ENCODE assay signal across 8 cellular contexts in genomic region chr14:61281186-61281676, GRCh38. TPM values are rescaled to one million over a fixed set of nuclear protein-coding genes. Genes with fewer than 3 reads are reported as not detected.
A peak's percentile ranks its signal among the peaks of the same experiment; 100 is the strongest.
DNase-seq lines count a peak whose midpoint lies in the region; ATAC-seq and TF ChIP-seq lines count a peak whose summit lies in the region.

A gene with protein sequence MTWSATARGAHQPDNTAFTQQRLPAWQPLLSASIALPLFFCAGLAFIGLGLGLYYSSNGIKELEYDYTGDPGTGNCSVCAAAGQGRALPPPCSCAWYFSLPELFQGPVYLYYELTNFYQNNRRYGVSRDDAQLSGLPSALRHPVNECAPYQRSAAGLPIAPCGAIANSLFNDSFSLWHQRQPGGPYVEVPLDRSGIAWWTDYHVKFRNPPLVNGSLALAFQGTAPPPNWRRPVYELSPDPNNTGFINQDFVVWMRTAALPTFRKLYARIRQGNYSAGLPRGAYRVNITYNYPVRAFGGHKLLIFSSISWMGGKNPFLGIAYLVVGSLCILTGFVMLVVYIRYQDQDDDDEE (minus strand): TSS chr14:61281338. CDS start chr14:61281147, 191 bp downstream.

- ATAC-seq in GM19351 (IDR thresholded peaks at IDR 0.05; ENCODE audit: unreplicated experiment) = peak; percentile 26
- peak; percentile 24 to 57 (median 32) for ATAC-seq in right lobe of liver
- ATAC-seq in GM18909 (IDR thresholded peaks at IDR 0.05; ENCODE audit: poor library complexity, unreplicated experiment) = no peak

- peak; percentile 98 for DNase-seq in NCI-H748 (lab: John Stamatoyannopoulos, UW; ENCODE audit: unreplicated experiment)
- no peak for DNase-seq in brain microvascular endothelial cell
- DNase-seq in right lobe of liver = peak; percentile 39 to 72 (median 72)
- peak; percentile 94 for DNase-seq in stomach
- DNase-seq in GF-D8 (lab: John Stamatoyannopoulos, UW) = no peak
- no peak for DNase-seq in dermis blood vessel endothelial cell

- 10% methylated on average over 7 of the region's 36 CpGs for WGBS in right lobe of liver (ENCODE audit: insufficient coverage, low coverage, low lambda C conversion rate, missing lambda C conversion rate)
- 3 to 14% (median 5%) methylated on average over 20 to 36 of the region's 36 CpGs for WGBS in stomach, 5 donors

- TF ChIP-seq EP300 in stomach (IDR thresholded peaks at IDR 0.05) = no peak

- no peak for TF ChIP-seq POLR2A in right lobe of liver (IDR thresholded peaks at IDR 0.05)
- peak in 1 of 4 donors; percentile 10 for TF ChIP-seq POLR2A in stomach (IDR thresholded peaks at IDR 0.05)

- H3K4me3 ChIP-seq in brain microvascular endothelial cell (ENCODE audit: low read depth, low read length) = peak within 1 kb of the TSS; percentile 51
- H3K4me3 ChIP-seq in right lobe of liver = peak within 1 kb of the TSS; percentile 52 to 78 (median 69)
- peak within 1 kb of the TSS; percentile 50 to 68 (median 65) for H3K4me3 ChIP-seq in stomach

- H3K36me3 ChIP-seq in brain microvascular endothelial cell (replicated peaks) = no peaks in the 10 kb centered on the region
- H3K36me3 ChIP-seq in right lobe of liver = no peaks in the 10 kb centered on the region
- no peaks in the 10 kb centered on the region for H3K36me3 ChIP-seq in stomach

- intact Hi-C loops in right lobe of liver (cut with DNase I) = no loop called here
- intact Hi-C loops in stomach (cut with DNase I; ENCODE audit: low total_unique reads) = no loop called here

- H3K9me3 ChIP-seq in right lobe of liver (no peaks in the 10 kb centered on the region), stomach (no peaks in the 10 kb centered on the region)

- TF ChIP-seq CTCF in brain microvascular endothelial cell (IDR thresholded peaks at IDR 0.05; ENCODE audit: low read depth, low read length, missing control alignments) = no peak
- TF ChIP-seq CTCF in right lobe of liver (IDR thresholded peaks at IDR 0.05) = no peak
- TF ChIP-seq CTCF in stomach (IDR thresholded peaks at IDR 0.05) = no peak

- H3K27me3 ChIP-seq in brain microvascular endothelial cell (replicated peaks) (no peaks in the 10 kb centered on the region), right lobe of liver (no peaks in the 10 kb centered on the region), stomach (peaks cover 0 to 26% (median 18%) of the 10 kb centered on the region in 3 donors)

- H3K4me1 ChIP-seq in right lobe of liver = peaks cover 0 to 15% (median 6%) of the 10 kb centered on the region in 4 donors
- peaks cover 5 to 69% (median 27%) of the 10 kb centered on the region in 4 donors for H3K4me1 ChIP-seq in stomach

- H3K27ac ChIP-seq in brain microvascular endothelial cell = no peak within 1 kb of the TSS
- peak within 1 kb of the TSS; percentile 77 to 86 (median 84) for H3K27ac ChIP-seq in right lobe of liver
- H3K27ac ChIP-seq in stomach = peak within 1 kb of the TSS; percentile 94 to 99 (median 97)

- in situ Hi-C loops in brain microvascular endothelial cell (cut with HindIII; ENCODE audit: low pct_ligation_motif_present, low sequenced_read_pairs) = no loop called here

RNA-seq across cellular contexts. Expression of the gene that starts here (rescaled TPM):
- total RNA-seq in right lobe of liver (1 to 10 TPM; 4.5 to 10.0 (median 6.7) TPM), stomach (10 to 100 TPM; 15.8 to 52.2 (median 22.0) TPM), dermis blood vessel endothelial cell (0.33 and 0.34 TPM in 2 replicates)
- polyA plus RNA-seq in stomach = 10 to 100 TPM; 11.2 to 14.6 (median 12.5) TPM

Comparison
In these comparisons a context has a peak if more than half of its experiments do, and no peak if none do; other contexts are left out.
1. DNase-seq: peak in NCI-H748 (single experiment), right lobe of liver (3 of 3) and stomach (single experiment); none in brain microvascular endothelial cell (single experiment), GF-D8 (single experiment) and dermis blood vessel endothelial cell (single experiment).
2. Peak in every context shown above with its lines, with median percentiles within 50 percentile points of each other: H3K4me3 ChIP-seq.